In the genomic region with DNA sequence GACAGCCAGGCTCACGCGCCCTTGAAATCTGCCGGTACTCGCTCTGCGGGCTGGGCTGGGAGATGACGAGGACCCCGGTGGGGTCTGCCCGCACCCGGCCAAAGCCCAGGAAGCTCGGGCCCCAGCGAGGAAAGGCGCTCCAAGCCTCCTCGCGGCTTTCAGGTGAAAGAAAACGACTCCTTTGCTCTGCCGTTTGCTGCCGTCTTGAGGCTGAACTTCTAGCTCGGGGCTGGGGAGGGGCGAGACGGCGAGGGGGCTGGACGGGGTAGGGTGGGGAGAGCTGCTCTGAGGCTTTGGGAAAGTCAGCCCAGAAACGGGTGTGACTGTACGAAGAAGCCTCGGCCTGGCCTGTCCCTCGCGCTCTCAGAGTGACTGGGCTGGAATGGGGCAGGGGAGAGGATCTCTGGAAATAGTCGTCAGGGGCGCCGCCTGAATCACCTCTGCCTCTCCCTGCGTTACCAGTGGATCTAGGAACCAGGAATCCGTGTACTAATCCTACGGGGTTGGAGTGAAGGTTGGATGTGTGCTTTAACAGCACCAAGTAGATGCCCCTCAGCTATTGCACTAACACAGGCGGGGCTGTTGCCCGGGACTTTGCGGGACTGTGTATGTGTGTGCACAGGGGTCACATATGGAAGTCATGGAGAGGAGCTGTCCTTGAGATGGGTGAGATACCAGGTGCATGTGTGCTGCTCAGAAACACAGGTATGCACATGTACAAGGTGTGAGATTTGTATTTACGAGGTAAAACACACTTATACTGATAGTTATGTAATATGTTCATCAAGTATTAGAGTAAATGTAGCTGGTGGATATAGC, we compare ENCODE assay signal across 9 cellular contexts. TPM values are rescaled to one million over a fixed set of nuclear protein-coding genes. Genes with fewer than 3 reads are reported as not detected.
A peak's percentile ranks its signal among the peaks of the same experiment; 100 is the strongest.
DNase-seq lines count a peak whose midpoint lies in the region; ATAC-seq and TF ChIP-seq lines count a peak whose summit lies in the region.
"Had no signal": no experiment of that assay in that cellular context is flagged by ENCODE, and none has a peak within 500 bp of the region (broad histone marks: within the 10 kb centered on the region; RNA-seq: fewer than 3 reads in every experiment).

No MANE protein-coding gene starts in this region.

- POLR2A ChIA-PET in activated CD4-positive, alpha-beta memory T cell treated with anti-CD3 and anti-CD28 coated beads, Interleukin-2, amount 10 ng/mL, durations not matched to agents 7 days and 5 days (lab: Charles Lee) = no interaction called here

- H3K79me2 ChIP-seq in GM23248 (ENCODE audit: insufficient read depth) = no peaks in the 10 kb centered on the region

- H3K9me3 Mint-ChIP-seq in activated CD4-positive, alpha-beta memory T cell treated with anti-CD3 and anti-CD28 coated beads, Interleukin-2, amount 10 ng/mL, durations not matched to agents 7 days and 5 days = no peaks in the 10 kb centered on the region
- peaks cover 18% of the 10 kb centered on the region for H3K9me3 Mint-ChIP-seq in glutamatergic neuron (ENCODE audit: unreplicated experiment)

- H3K9me2 ChIP-seq in GM23248 (ENCODE audit: insufficient read depth) = no peaks in the 10 kb centered on the region

- 40 to 45% methylated on average over 33 to 37 of the region's 37 CpGs for WGBS in GM23248 (ENCODE audit: low coverage in 1 of 2, low lambda C conversion rate in 2 of 2, missing lambda C conversion rate in 2 of 2), 2 experiments

- no peak overlapping the region for H3K27ac Mint-ChIP-seq in activated CD4-positive, alpha-beta memory T cell treated with anti-CD3 and anti-CD28 coated beads, Interleukin-2, amount 10 ng/mL, durations not matched to agents 7 days and 5 days
- H3K27ac Mint-ChIP-seq in glutamatergic neuron (ENCODE audit: unreplicated experiment) = no peak overlapping the region

- no peaks in the 10 kb centered on the region for H3K9me3 ChIP-seq in GM23248 (ENCODE audit: low read depth)
- no peaks in the 10 kb centered on the region for H3K9me3 ChIP-seq in gastrocnemius medialis

- TF ChIP-seq POLR2A in gastrocnemius medialis (IDR thresholded peaks at IDR 0.05) (no peak), GM18505 (IDR thresholded peaks at IDR 0.05; ENCODE audit: borderline replicate concordance, extremely low read depth, insufficient read depth, insufficient read length) (no peak)

- in situ Hi-C loops in GM23248 (cut with MboI) = no loop called here
- in situ Hi-C loops in gastrocnemius medialis (cut with MboI; ENCODE audit: low sequenced_read_pairs in 4 of 4) = loop anchor here in 3 of 4 donors (25.0 kb wide), 2 partner anchors 365 to 390 kb away; a partner anchor contains a TSS

- peak overlapping the region; percentile 48 for H3K4me3 Mint-ChIP-seq in activated CD4-positive, alpha-beta memory T cell treated with anti-CD3 and anti-CD28 coated beads, Interleukin-2, amount 10 ng/mL, durations not matched to agents 7 days and 5 days
- peak overlapping the region; percentile 69 for H3K4me3 Mint-ChIP-seq in glutamatergic neuron (ENCODE audit: unreplicated experiment)

- H2AFZ ChIP-seq in GM23248 = peak overlapping the region; percentile 80

- H3K4me3 ChIP-seq in GM23248 (peak overlapping the region; percentile 75), gastrocnemius medialis (peak overlapping the region; percentile 49 to 56 (median 52))

- peak overlapping the region; percentile 67 for H3K9ac ChIP-seq in GM23248

- no peak for ATAC-seq in gastrocnemius medialis
- no peak for ATAC-seq in GM18505 (IDR thresholded peaks at IDR 0.05; ENCODE audit: unreplicated experiment)
- no peak for ATAC-seq in HG02885 (IDR thresholded peaks at IDR 0.05; ENCODE audit: poor library complexity, unreplicated experiment)

- H3K27me3 ChIP-seq in GM23248 (replicated peaks; ENCODE audit: insufficient read depth) (peaks cover 15% of the 10 kb centered on the region; the same call in 1 of the 2 replicates), gastrocnemius medialis (peaks cover 88 to 95% (median 90%) of the 10 kb centered on the region in 3 donors)

- H4K20me1 ChIP-seq in GM23248 (ENCODE audit: insufficient read depth) = no peaks in the 10 kb centered on the region

- TF ChIP-seq CTCF in glutamatergic neuron (IDR thresholded peaks at IDR 0.05; ENCODE audit: partially characterized antibody, unreplicated experiment) = no peak
- no peak for TF ChIP-seq CTCF in gastrocnemius medialis (IDR thresholded peaks at IDR 0.05 in 4 of 5, conservative IDR thresholded peaks at IDR 0.05 in 1 of 5)

- H3K4me1 Mint-ChIP-seq in activated CD4-positive, alpha-beta memory T cell treated with anti-CD3 and anti-CD28 coated beads, Interleukin-2, amount 10 ng/mL, durations not matched to agents 7 days and 5 days = peaks cover 35% of the 10 kb centered on the region
- H3K4me1 Mint-ChIP-seq in glutamatergic neuron (ENCODE audit: low read depth, unreplicated experiment) = peaks cover 5% of the 10 kb centered on the region

- H3F3A ChIP-seq in GM23248 (ENCODE audit: insufficient read depth) = peaks cover 6% of the 10 kb centered on the region

- no peaks in the 10 kb centered on the region for H3K4me1 ChIP-seq in GM23248 (ENCODE audit: insufficient read depth)
- H3K4me1 ChIP-seq in gastrocnemius medialis = peaks cover 17 to 25% of the 10 kb centered on the region in 2 donors

- intact Hi-C loops in gastrocnemius medialis (cut with DNase I; ENCODE audit: low total_unique reads) = no loop called here

- H3K27ac ChIP-seq in GM23248 = no peak overlapping the region
- no peak overlapping the region for H3K27ac ChIP-seq in gastrocnemius medialis

- H3K36me3 ChIP-seq in GM23248 (ENCODE audit: low read depth) (no peaks in the 10 kb centered on the region), gastrocnemius medialis (no peaks in the 10 kb centered on the region)

- CTCF ChIA-PET in activated CD4-positive, alpha-beta memory T cell treated with anti-CD3 and anti-CD28 coated beads, Interleukin-2, amount 10 ng/mL, durations not matched to agents 7 days and 5 days (lab: Charles Lee) = interaction anchor here (1.1 to 2.6 kb wide), 4 partner anchors 11 to 357 kb away, joined by 4 to 12 read pairs (median 4); no protein-coding TSS in a partner anchor

- peak overlapping the region; percentile 70 for H3K4me2 ChIP-seq in GM23248 (ENCODE audit: unreplicated experiment)

- H3K36me3 Mint-ChIP-seq in activated CD4-positive, alpha-beta memory T cell treated with anti-CD3 and anti-CD28 coated beads, Interleukin-2, amount 10 ng/mL, durations not matched to agents 7 days and 5 days (ENCODE audit: low read depth) = peaks cover 9% of the 10 kb centered on the region
- H3K36me3 Mint-ChIP-seq in glutamatergic neuron (ENCODE audit: unreplicated experiment) = peaks cover 3% of the 10 kb centered on the region

- DNase-seq in GM23248 (no peak), glutamatergic neuron (no peak), gastrocnemius medialis (no peak), NCI-H1436 (lab: John Stamatoyannopoulos, UW) (no peak), midbrain (lab: John Stamatoyannopoulos, UW) (no peak)
- no peak for DNase-seq in activated CD4-positive, alpha-beta memory T cell treated with anti-CD3 and anti-CD28 coated beads, Interleukin-2, amount 10 ng/mL, durations not matched to agents 7 days and 5 days
- DNase-seq: SW 1271 had no signal

- H3K27me3 Mint-ChIP-seq in activated CD4-positive, alpha-beta memory T cell treated with anti-CD3 and anti-CD28 coated beads, Interleukin-2, amount 10 ng/mL, durations not matched to agents 7 days and 5 days = peaks cover 82% of the 10 kb centered on the region
- peaks cover 47% of the 10 kb centered on the region for H3K27me3 Mint-ChIP-seq in glutamatergic neuron (ENCODE audit: unreplicated experiment)

RNA-seq across cellular contexts. Expression of a gene that starts 0.5 kb away (rescaled TPM):
- 0.54 and 2.5 TPM in 2 replicates for total RNA-seq in GM23248 (2014; rRNA removed; shearing (Covaris generic))
- polyA plus RNA-seq in GM23248 (2016; fragmentation: Nextera tagmentation; extraction: Ambion mirVana) = 1.2 and 1.5 TPM in 2 replicates
- not detected for total RNA-seq in activated CD4-positive, alpha-beta memory T cell treated with anti-CD3 and anti-CD28 coated beads, Interleukin-2, amount 10 ng/mL, durations not matched to agents 7 days and 5 days
- 0.15 TPM for total RNA-seq in glutamatergic neuron (ENCODE audit: unreplicated experiment)
- total RNA-seq in gastrocnemius medialis = not detected

RNA-seq across cellular contexts. Expression of a gene that starts 0.6 kb away (rescaled TPM):
- total RNA-seq in GM23248 (2014; rRNA removed; shearing (Covaris generic)) = 3.6 and 3.7 TPM in 2 replicates
- polyA plus RNA-seq in GM23248 (2016; fragmentation: Nextera tagmentation; extraction: Ambion mirVana) = 0.71 and 0.85 TPM in 2 replicates
- total RNA-seq in activated CD4-positive, alpha-beta memory T cell treated with anti-CD3 and anti-CD28 coated beads, Interleukin-2, amount 10 ng/mL, durations not matched to agents 7 days and 5 days = not detected
- total RNA-seq in glutamatergic neuron (ENCODE audit: unreplicated experiment) (not detected), gastrocnemius medialis (not detected)

RNA-seq across cellular contexts. Expression of a gene that starts 58.6 kb away (rescaled TPM):
- total RNA-seq in GM23248 (2014; rRNA removed; shearing (Covaris generic)) = not detected in 2 replicates
- not detected in 2 replicates for polyA plus RNA-seq in GM23248 (2016; fragmentation: Nextera tagmentation; extraction: Ambion mirVana)
- total RNA-seq in activated CD4-positive, alpha-beta memory T cell treated with anti-CD3 and anti-CD28 coated beads, Interleukin-2, amount 10 ng/mL, durations not matched to agents 7 days and 5 days = not detected
- not detected for total RNA-seq in glutamatergic neuron (ENCODE audit: unreplicated experiment)
- not detected for total RNA-seq in gastrocnemius medialis
